1 cellular context compared by ENCODE assay signal in genomic region chr20:32585011-32585518, GRCh38.
TF ChIP-seq lines count a peak whose summit lies in the region.

Gene NOL4L, minus strand, starts transcription at chr20:32585333. Its CDS starts 443 bp downstream, at chr20:32584890.

TF ChIP-seq in GM23338, 12 proteins besides CTCF, POLR2A, EP300 and RAD21 (continued from another document):
- TF ChIP-seq ZNF462 (CRISPR knock-in tag; IDR thresholded peaks at IDR 0.05) (no peak), REST (IDR thresholded peaks at IDR 0.05; ENCODE audit: unreplicated experiment) (no peak), NANOG (IDR thresholded peaks at IDR 0.05; ENCODE audit: borderline replicate concordance) (no peak), EZH2phosphoT487 (IDR thresholded peaks at IDR 0.05; ENCODE audit: unreplicated experiment) (no peak)
